In the genomic region with DNA sequence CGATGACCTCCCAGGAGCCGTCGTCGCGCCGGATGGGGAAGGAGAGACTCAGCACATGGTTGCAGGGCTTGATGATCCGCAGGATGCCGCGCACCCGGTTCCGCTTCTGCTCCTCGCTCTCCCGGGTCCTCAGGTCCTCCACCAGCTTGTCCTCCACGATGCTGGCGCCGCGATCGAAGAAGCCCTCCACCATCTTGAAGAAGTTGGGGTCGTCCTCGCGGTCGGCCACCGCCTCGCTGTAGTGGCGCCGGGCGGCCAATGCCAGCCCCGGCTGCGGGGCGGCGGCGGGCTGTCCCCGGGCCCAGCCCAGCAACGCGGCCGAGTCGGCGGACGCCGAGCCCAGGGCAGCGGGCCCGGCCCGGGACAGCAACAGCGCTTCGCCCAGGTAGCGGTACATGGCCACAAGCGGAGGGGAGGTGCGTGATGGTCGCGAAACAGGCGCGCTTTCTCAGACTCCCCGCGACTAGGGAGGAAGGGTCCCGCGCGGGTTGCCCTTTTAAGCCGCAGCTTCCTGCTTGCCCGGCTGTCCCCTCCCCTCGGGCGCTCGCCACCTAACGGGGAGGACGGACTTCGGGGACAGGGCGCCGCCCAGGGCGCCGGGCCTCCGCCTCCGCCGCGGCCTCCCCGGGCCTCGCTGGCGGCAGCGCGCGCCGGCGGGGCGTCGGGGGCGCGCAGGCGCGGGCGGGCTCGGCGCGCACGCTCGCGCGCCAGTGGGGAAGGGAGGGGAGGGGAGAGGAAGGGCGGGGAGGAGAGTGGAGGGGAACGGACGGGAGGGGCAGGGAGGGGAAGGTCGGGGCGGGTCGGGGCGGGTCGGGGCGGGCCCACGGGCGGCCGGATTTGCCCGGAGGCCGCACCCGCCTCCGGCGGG, we compare ENCODE assay signal across 1 cellular context.
TF ChIP-seq lines count a peak whose summit lies in the region.

TSS of gene GLUD1 (minus strand) at position 471 of the 868 bp plus-strand sequence. CDS start at position 397, 74 bp downstream.
TSS of gene SHLD2 (plus strand) at position 834 of the 868 bp plus-strand sequence. CDS start 56,149 bp downstream, outside the sequence.

TF ChIP-seq in GM23338, 12 proteins besides CTCF, POLR2A, EP300 and RAD21 (continued from another document):
- no peak for TF ChIP-seq ZNF462 (CRISPR knock-in tag; IDR thresholded peaks at IDR 0.05)
